Comparison of ENCODE assay signal across 12 cellular contexts in genomic region chr19:40302224-40303011, GRCh38.
"Had no signal": no experiment of that assay in that cellular context is flagged by ENCODE, and none has a peak within 500 bp of the region (broad histone marks: within the 10 kb centered on the region; RNA-seq: fewer than 3 reads in every experiment).

No MANE protein-coding gene starts in this region.

- H3K27me3 ChIP-seq: upper lobe of right lung had no signal

- H3K36me3 ChIP-seq: upper lobe of right lung had no signal

- H3K4me3 ChIP-seq: upper lobe of right lung had no signal

- DNase-seq: activated CD4-positive, alpha-beta T cell treated with anti-CD3 and anti-CD28 coated beads, Interleukin-2, amount 50 U/mL, for 48 hours; activated CD4-positive, CD25-positive, alpha-beta regulatory T cell treated with anti-CD3 and anti-CD28 coated beads, Interleukin-2, amount 50 U/mL, for 72 hours; activated naive CD8-positive, alpha-beta T cell treated with anti-CD3 and anti-CD28 coated beads, Interleukin-2, amount 10 ng/mL, durations not matched to agents 7 days and 5 days; activated T-cell treated with anti-CD3 and anti-CD28 coated beads, Interleukin-2, amount 50 U/mL, for 48 hours; foreskin fibroblast; immature natural killer cell; left colon; natural killer cell; stimulated activated CD4-positive, alpha-beta T cell treated with anti-CD3 and anti-CD28 coated beads, Interleukin-12 subunit alpha, Interleukin-12 subunit beta, amount 100 ng/mL, for 4 hours; stimulated activated naive CD4-positive, alpha-beta T cell; substantia nigra; upper lobe of right lung had no signal

- H3K4me1 ChIP-seq: upper lobe of right lung had no signal

- H3K9me3 ChIP-seq: upper lobe of right lung had no signal

- H3K27ac ChIP-seq: upper lobe of right lung had no signal
